In the genomic region with DNA sequence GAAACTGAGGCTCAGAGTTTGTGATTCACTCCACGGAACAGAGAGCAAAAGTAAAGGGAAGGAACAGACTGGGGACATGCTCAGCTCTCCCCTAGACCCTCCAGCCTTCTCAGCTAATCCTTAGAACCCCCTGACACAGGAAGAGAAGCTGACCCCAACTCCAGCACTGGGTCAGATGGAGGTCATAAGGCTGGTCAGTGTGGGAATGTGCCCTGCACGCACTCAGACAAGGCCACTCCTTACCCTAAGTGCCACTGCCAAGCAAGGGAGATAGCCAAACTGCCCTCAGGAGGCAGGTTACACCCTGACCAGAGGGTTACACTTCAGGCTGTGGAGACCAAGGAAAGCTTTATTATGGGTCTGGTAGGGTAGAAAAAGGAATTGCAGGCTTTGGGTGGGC, we compare ENCODE assay signal across 1 cellular context.
TF ChIP-seq lines count a peak whose summit lies in the region.

No MANE protein-coding gene starts in this region.

TF ChIP-seq in HCT116, 20 proteins besides CTCF, POLR2A, EP300 and RAD21 (continued from another document):
- TF ChIP-seq, protein P1, sequence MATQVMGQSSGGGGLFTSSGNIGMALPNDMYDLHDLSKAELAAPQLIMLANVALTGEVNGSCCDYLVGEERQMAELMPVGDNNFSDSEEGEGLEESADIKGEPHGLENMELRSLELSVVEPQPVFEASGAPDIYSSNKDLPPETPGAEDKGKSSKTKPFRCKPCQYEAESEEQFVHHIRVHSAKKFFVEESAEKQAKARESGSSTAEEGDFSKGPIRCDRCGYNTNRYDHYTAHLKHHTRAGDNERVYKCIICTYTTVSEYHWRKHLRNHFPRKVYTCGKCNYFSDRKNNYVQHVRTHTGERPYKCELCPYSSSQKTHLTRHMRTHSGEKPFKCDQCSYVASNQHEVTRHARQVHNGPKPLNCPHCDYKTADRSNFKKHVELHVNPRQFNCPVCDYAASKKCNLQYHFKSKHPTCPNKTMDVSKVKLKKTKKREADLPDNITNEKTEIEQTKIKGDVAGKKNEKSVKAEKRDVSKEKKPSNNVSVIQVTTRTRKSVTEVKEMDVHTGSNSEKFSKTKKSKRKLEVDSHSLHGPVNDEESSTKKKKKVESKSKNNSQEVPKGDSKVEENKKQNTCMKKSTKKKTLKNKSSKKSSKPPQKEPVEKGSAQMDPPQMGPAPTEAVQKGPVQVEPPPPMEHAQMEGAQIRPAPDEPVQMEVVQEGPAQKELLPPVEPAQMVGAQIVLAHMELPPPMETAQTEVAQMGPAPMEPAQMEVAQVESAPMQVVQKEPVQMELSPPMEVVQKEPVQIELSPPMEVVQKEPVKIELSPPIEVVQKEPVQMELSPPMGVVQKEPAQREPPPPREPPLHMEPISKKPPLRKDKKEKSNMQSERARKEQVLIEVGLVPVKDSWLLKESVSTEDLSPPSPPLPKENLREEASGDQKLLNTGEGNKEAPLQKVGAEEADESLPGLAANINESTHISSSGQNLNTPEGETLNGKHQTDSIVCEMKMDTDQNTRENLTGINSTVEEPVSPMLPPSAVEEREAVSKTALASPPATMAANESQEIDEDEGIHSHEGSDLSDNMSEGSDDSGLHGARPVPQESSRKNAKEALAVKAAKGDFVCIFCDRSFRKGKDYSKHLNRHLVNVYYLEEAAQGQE (IDR thresholded peaks at IDR 0.05; ENCODE audit: low read depth) = no peak
- TF ChIP-seq TCF7L2 (IDR thresholded peaks at IDR 0.05; ENCODE audit: borderline replicate concordance, extremely low read depth, insufficient read depth, insufficient read length) (no peak), SRF (IDR thresholded peaks at IDR 0.05; ENCODE audit: low read depth) (no peak), EGR1 (IDR thresholded peaks at IDR 0.05; ENCODE audit: low read depth) (no peak), SP1 (IDR thresholded peaks at IDR 0.05; ENCODE audit: low read depth) (no peak), JUND (IDR thresholded peaks at IDR 0.05) (no peak), ELF1 (IDR thresholded peaks at IDR 0.05; ENCODE audit: borderline replicate concordance, low read depth) (no peak), FOSL1 (IDR thresholded peaks at IDR 0.05; ENCODE audit: low read depth) (no peak)
- TF ChIP-seq, protein P2, sequence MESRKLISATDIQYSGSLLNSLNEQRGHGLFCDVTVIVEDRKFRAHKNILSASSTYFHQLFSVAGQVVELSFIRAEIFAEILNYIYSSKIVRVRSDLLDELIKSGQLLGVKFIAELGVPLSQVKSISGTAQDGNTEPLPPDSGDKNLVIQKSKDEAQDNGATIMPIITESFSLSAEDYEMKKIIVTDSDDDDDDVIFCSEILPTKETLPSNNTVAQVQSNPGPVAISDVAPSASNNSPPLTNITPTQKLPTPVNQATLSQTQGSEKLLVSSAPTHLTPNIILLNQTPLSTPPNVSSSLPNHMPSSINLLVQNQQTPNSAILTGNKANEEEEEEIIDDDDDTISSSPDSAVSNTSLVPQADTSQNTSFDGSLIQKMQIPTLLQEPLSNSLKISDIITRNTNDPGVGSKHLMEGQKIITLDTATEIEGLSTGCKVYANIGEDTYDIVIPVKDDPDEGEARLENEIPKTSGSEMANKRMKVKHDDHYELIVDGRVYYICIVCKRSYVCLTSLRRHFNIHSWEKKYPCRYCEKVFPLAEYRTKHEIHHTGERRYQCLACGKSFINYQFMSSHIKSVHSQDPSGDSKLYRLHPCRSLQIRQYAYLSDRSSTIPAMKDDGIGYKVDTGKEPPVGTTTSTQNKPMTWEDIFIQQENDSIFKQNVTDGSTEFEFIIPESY (IDR thresholded peaks at IDR 0.05; ENCODE audit: extremely low read depth, insufficient replicate concordance, low read length) = no peak
- TF ChIP-seq, protein P3, sequence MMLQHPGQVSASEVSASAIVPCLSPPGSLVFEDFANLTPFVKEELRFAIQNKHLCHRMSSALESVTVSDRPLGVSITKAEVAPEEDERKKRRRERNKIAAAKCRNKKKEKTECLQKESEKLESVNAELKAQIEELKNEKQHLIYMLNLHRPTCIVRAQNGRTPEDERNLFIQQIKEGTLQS (IDR thresholded peaks at IDR 0.05) = no peak
